Comparison of ENCODE assay signal across 8 cellular contexts in the genomic region with DNA sequence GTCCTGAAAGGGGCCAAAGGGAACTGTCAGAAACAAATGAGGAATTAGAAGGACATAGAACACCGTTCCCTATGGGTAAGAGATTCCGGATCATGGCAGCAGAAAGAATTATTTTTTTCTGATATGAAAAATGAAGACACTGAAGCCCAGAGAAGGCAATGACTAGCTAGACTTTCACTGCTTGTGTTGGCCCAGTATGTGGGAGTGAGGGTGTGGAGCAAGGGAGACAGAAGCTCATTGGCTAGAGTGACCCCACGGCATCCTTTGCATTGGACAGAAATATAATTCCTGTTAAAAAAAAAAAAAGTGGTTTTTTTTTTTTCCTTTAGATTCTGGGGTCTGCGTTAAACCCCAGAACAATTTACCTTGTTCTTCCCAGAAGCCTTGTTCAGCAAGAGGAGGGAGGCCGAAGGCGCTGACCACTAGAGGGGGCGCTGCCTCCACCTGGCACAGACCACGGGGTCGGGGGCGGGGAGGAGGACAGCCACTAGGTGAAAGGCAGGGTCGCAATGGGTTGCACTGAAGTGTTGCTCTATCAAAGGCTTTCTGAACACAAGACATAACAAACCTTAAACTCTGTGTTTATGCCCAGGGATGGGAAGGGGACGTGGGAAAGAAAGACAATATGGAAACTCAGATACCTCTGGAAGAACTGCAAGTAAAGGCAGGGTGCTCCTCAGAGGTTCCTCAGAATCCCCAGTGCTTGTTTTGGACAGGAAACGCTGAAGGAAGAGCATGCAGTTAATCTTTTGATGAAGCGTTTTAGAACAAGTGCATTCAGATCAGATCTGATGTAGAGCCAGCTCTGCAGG.
A peak's percentile ranks its signal among the peaks of the same experiment; 100 is the strongest.
DNase-seq lines count a peak whose midpoint lies in the region; ATAC-seq and TF ChIP-seq lines count a peak whose summit lies in the region.

No MANE protein-coding gene starts in this region.

- H3K4me3 ChIP-seq in A673 (ENCODE audit: low read depth, low read length, poor library complexity, severe bottlenecking) (no peak overlapping the region), dorsolateral prefrontal cortex (no peak overlapping the region)

- ATAC-seq in HG03571 (IDR thresholded peaks at IDR 0.05; ENCODE audit: unreplicated experiment): no peak
- no peak for ATAC-seq in GM18520 (IDR thresholded peaks at IDR 0.05; ENCODE audit: unreplicated experiment)

- H3K27me3 ChIP-seq in A673 (replicated peaks; ENCODE audit: insufficient read depth, low read depth, low read length, poor library complexity) (no peaks in the 10 kb centered on the region), dorsolateral prefrontal cortex (peaks cover 0 to 63% (median 18%) of the 10 kb centered on the region in 45 donors)

- TF ChIP-seq CTCF in A673 (conservative IDR thresholded peaks at IDR 0.05; ENCODE audit: low read depth, low read length) (peak; percentile 79), GM12873 (IDR thresholded peaks at IDR 0.05; ENCODE audit: insufficient read depth, low read depth, low read length, missing control alignments) (peak; percentile 66), dorsolateral prefrontal cortex (IDR thresholded peaks at IDR 0.05 in 54 of 56, conservative IDR thresholded peaks at IDR 0.05 in 2 of 56; ENCODE audit: low read depth in 1 of 56, partially characterized antibody in 56 of 56) (peak in 50 of 56 donors; percentile 11 to 62 (median 44))

- no peaks in the 10 kb centered on the region for H3K4me1 ChIP-seq in A673 (ENCODE audit: insufficient read depth, low read length, poor library complexity, severe bottlenecking)

- H3K36me3 ChIP-seq in A673 (ENCODE audit: insufficient read depth, low read length, poor library complexity, severe bottlenecking): no peaks in the 10 kb centered on the region

- POLR2A ChIA-PET in A673 (lab: Charles Lee; ENCODE audit: low non-redundant PET): no interaction called here

- BruUV-seq in A673 (replicated peaks; lab: Mats Ljungman, UMichigan): no TSS peak

- CTCF ChIA-PET in A673 (lab: Charles Lee): interaction anchor here (1.0 to 1.1 kb wide), 2 partner anchors 242 to 311 kb away, joined by 3 to 5 read pairs; no protein-coding TSS in a partner anchor

- DNase-seq in A673 (ENCODE audit: low spot score) (peak; percentile 52), NCI-H510A (lab: John Stamatoyannopoulos, UW) (peak; percentile 72), dorsolateral prefrontal cortex (peak in 2 of 10 donors; percentile 46 to 55), myocyte (ENCODE audit: low read depth) (peak; percentile 53), GF-D8 (lab: John Stamatoyannopoulos, UW) (no peak)

- H3K27ac ChIP-seq in A673 (ENCODE audit: low read depth, low read length, poor library complexity, severe bottlenecking): no peak overlapping the region
- no peak overlapping the region for H3K27ac ChIP-seq in dorsolateral prefrontal cortex

- intact Hi-C loops in A673 (cut with micrococcal nuclease; ENCODE audit: unreplicated experiment): loop anchor here (1.0 kb wide), 1 partner anchor 242 kb away; no protein-coding TSS in a partner anchor
- intact Hi-C loops in dorsolateral prefrontal cortex (cut with DNase I): no loop called here

- no peaks in the 10 kb centered on the region for H3K9me3 ChIP-seq in A673 (ENCODE audit: low read depth, low read length, poor library complexity, severe bottlenecking)
